8 cellular contexts compared by ENCODE assay signal in the genomic region with DNA sequence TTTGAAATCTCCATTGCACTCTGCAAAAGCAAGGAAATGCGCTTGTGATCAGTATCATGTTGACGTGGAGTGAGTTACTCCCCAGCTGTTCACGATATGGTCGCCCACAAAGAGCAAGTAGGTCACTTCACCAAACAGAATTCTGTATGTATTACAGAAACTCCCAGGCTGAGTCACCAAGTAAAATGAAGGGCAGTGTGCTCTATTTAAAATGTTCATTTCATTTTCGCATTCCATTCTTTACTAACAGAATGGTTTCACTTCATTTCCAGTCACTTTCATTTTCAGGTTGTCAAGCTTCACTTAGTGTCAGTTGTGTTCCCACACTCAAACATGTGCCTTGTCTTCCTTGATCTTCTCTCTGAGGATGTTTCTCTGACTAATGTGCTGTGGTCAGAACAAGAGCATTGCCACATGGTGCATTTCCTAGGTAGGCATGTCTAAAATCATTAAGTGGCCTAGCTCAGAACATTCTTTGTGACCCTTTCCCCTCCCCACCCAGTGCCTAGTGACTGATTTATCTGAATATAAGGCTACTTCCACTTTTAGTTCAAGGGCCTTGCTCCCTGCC.
DNase-seq lines count a peak whose midpoint lies in the region; ATAC-seq, FAIRE-seq and TF ChIP-seq lines count a peak whose summit lies in the region.

No MANE protein-coding gene starts in this region.

- H2AFZ ChIP-seq in K562 (ENCODE audit: low read depth, low read length): peak overlapping the region; percentile 81

- no peak overlapping the region for H3K4me3 ChIP-seq in K562

- peak overlapping the region; percentile 73 for H3K4me2 ChIP-seq in K562 (ENCODE audit: insufficient read depth, low read length)

- peak; percentile 28 for DNase-seq in activated gamma-delta T cell treated with Interleukin-2 at 50 U/mL for 16 hours
- no peak for DNase-seq in activated gamma-delta T cell (lab: John Stamatoyannopoulos, UW)
- peak; percentile 36 for DNase-seq in RWPE1 (ENCODE audit: low spot score)
- peak; percentile 22 to 71 (median 40) for DNase-seq in K562 (ENCODE audit: extremely low read depth in 1 of 4, low spot score in 3 of 4)
- peak; percentile 43 for DNase-seq in left kidney (ENCODE audit: low read depth, low spot score)
- DNase-seq in stimulated activated CD8-positive, alpha-beta memory T cell treated with anti-CD3 and anti-CD28 coated beads, Interleukin-7, amount 100 ng/mL, for 4 hours (ENCODE audit: low read depth in 2 of 2): peak; percentile 19 to 21
- no peak for DNase-seq in mesenteric fat pad (ENCODE audit: low spot score)

- H3K9me1 ChIP-seq in K562 (ENCODE audit: control insufficient read depth, insufficient read depth, low read length): no peaks in the 10 kb centered on the region

- H3K27ac ChIP-seq in RWPE1: no peak overlapping the region
- peak overlapping the region; percentile 77 for H3K27ac ChIP-seq in K562 (ENCODE audit: extremely low read depth, low read depth, low read length)

- intact Hi-C loops in K562 (cut with micrococcal nuclease): no loop called here

- H4K20me1 ChIP-seq in K562 (replicated peaks; ENCODE audit: control insufficient read depth, insufficient read depth, low read length): no peaks in the 10 kb centered on the region; the same call in 1 of the 2 replicates

- WGBS in K562 (ENCODE audit: insufficient coverage, low coverage, missing lambda C conversion rate): 1% methylated on average over 5 of the region's 5 CpGs

- no peak for TF ChIP-seq CTCF in RWPE1 (conservative IDR thresholded peaks at IDR 0.05; ENCODE audit: low read depth)
- TF ChIP-seq CTCF in K562 (IDR thresholded peaks at IDR 0.05 in 2 of 3, conservative IDR thresholded peaks at IDR 0.05 in 1 of 3; ENCODE audit: insufficient read depth in 2 of 3, low read depth in 1 of 3, low read length in 3 of 3): no peak

- FAIRE-seq in K562 (lab: Jason Lieb, UNC): peak; percentile 86

- peak; percentile 86 for ATAC-seq in HG03039 (IDR thresholded peaks at IDR 0.05; ENCODE audit: unreplicated experiment)
- peak; percentile 89 for ATAC-seq in K562

- no peaks in the 10 kb centered on the region for H3K9me3 ChIP-seq in K562 (replicated peaks; ENCODE audit: control insufficient read depth, insufficient read depth, low read depth, low read length)

- no peaks in the 10 kb centered on the region for H3K36me3 ChIP-seq in K562 (ENCODE audit: control insufficient read depth, insufficient read depth, low read length)

- CTCF ChIA-PET in RWPE1 (lab: Yijun Ruan, JAX): no interaction called here
- CTCF ChIA-PET in K562 (lab: Yijun Ruan, JAX; ENCODE audit: low intra/inter-chr PET ratio): no interaction called here

- no peak for TF ChIP-seq POLR2A in K562 (conservative IDR thresholded peaks at IDR 0.05)

- H3K79me2 ChIP-seq in K562 (ENCODE audit: control insufficient read depth, insufficient read depth, low read length): no peaks in the 10 kb centered on the region

- no peaks in the 10 kb centered on the region for H3K27me3 ChIP-seq in K562 (ENCODE audit: control insufficient read depth in 2 of 2, insufficient read depth in 2 of 2, low read length in 2 of 2)

- H3K4me1 ChIP-seq in K562 (replicated peaks in 1 of 2; ENCODE audit: control insufficient read depth in 2 of 2, insufficient read depth in 2 of 2, low read length in 2 of 2): peaks cover 0 to 35% of the 10 kb centered on the region in 2 experiments; a peak in 3 of 5 replicates

- POLR2A ChIA-PET in RWPE1 (lab: Yijun Ruan, JAX; ENCODE audit: low non-redundant PET): no interaction called here
- POLR2A ChIA-PET in K562 (lab: Yijun Ruan, JAX): interaction anchor here (0.7 kb wide), 1 partner anchor 11 kb away, joined by 3 read pairs; no protein-coding TSS in a partner anchor

- BruUV-seq in K562 (replicated peaks; lab: Mats Ljungman, UMichigan): no TSS peak

- H3K9ac ChIP-seq in K562 (ENCODE audit: insufficient read depth in 1 of 2, low read depth in 2 of 2, low read length in 2 of 2): peak overlapping the region in 1 of 2 experiments; percentile 35; a peak in 1 of 4 replicates

- in situ Hi-C loops in K562 (cut with MboI): no loop called here

- peak; percentile 51; the same call in 1 of the 2 replicates for TF ChIP-seq EP300 in K562 (IDR thresholded peaks at IDR 0.05; ENCODE audit: low read length)

- TF ChIP-seq RAD21 in K562 (CRISPR knock-in tag; conservative IDR thresholded peaks at IDR 0.05 in 1 of 2, IDR thresholded peaks at IDR 0.05 in 1 of 2): no peak

TF ChIP-seq in K562, 482 proteins besides CTCF, POLR2A, EP300 and RAD21 (continues in another document):
- no peak for TF ChIP-seq MCM7 (IDR thresholded peaks at IDR 0.05)
- no peak for TF ChIP-seq ZNF24 (IDR thresholded peaks at IDR 0.05)
- TF ChIP-seq, protein P1, sequence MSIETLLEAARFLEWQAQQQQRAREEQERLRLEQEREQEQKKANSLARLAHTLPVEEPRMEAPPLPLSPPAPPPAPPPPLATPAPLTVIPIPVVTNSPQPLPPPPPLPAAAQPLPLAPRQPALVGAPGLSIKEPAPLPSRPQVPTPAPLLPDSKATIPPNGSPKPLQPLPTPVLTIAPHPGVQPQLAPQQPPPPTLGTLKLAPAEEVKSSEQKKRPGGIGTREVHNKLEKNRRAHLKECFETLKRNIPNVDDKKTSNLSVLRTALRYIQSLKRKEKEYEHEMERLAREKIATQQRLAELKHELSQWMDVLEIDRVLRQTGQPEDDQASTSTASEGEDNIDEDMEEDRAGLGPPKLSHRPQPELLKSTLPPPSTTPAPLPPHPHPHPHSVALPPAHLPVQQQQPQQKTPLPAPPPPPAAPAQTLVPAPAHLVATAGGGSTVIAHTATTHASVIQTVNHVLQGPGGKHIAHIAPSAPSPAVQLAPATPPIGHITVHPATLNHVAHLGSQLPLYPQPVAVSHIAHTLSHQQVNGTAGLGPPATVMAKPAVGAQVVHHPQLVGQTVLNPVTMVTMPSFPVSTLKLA (conservative IDR thresholded peaks at IDR 0.05): peak in 1 of 2 experiments; percentile 65; a peak in 2 of 4 replicates
- no peak for TF ChIP-seq GTF2A2 (tag; IDR thresholded peaks at IDR 0.05)

Comparison
In these comparisons a context has a peak if more than half of its experiments do, and no peak if none do; other contexts are left out.
1. DNase-seq: peak in activated gamma-delta T cell treated with Interleukin-2 at 50 U/mL for 16 hours (single experiment), RWPE1 (single experiment), K562 (4 of 4), left kidney (single experiment) and stimulated activated CD8-positive, alpha-beta memory T cell treated with anti-CD3 and anti-CD28 coated beads, Interleukin-7, amount 100 ng/mL, for 4 hours (2 of 2); none in activated gamma-delta T cell (single experiment) and mesenteric fat pad (single experiment).